8 cellular contexts compared by ENCODE assay signal in the genomic region with DNA sequence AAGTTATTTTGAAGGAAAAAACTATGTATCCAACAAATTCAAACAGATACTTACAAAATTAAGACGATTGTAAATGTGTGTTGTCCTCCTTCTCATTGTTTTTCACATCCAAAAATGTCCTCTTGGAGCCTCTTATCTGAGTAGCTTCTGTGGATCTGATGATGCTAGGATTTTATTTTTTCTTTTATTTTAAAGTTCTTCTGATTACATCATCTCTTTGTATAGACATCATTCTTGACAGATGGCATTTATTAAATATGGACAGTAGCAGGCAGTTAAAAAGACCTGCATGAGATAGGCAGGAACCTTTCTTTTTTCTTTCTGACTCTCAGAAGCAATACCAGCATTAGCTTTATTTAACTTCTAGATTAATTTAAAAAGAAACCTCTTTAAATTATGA. TPM values are rescaled to one million over a fixed set of nuclear protein-coding genes. Genes with fewer than 3 reads are reported as not detected.
DNase-seq lines count a peak whose midpoint lies in the region; ATAC-seq and TF ChIP-seq lines count a peak whose summit lies in the region.

Gene RPA3, minus strand, starts transcription at position 147 of the 400 bp plus-strand sequence. CDS start 78,189 bp downstream, outside the sequence.

- peak; percentile 50 for DNase-seq in NCI-H1105 treated with DMSO at 0.1 percent for 48 hours (lab: John Stamatoyannopoulos, UW)
- no peak for DNase-seq in NCI-H1105 (lab: John Stamatoyannopoulos, UW)
- DNase-seq in T-helper 2 cell treated with Interferon-gamma antibody and Interleukin-4, amounts not matched to agents 5 μg/mL and 100 μg/mL, for 36 hours (ENCODE audit: low spot score): no peak
- no peak for DNase-seq in cardiac muscle cell (ENCODE audit: low read depth in 1 of 2, low spot score in 1 of 2)
- DNase-seq in smooth muscle cell (lab: John Stamatoyannopoulos, UW; ENCODE audit: unreplicated experiment): no peak

- peak within 1 kb of the TSS; percentile 32 for H3K4me2 ChIP-seq in smooth muscle cell

- H3K27me3 Mint-ChIP-seq in T-helper 2 cell treated with Interferon-gamma antibody and Interleukin-4, amounts not matched to agents 5 μg/mL and 100 μg/mL, for 36 hours (ENCODE audit: low read depth): no peaks in the 10 kb centered on the region

- peaks cover 13% of the 10 kb centered on the region for H3K4me1 Mint-ChIP-seq in T-helper 2 cell treated with Interferon-gamma antibody and Interleukin-4, amounts not matched to agents 5 μg/mL and 100 μg/mL, for 36 hours (ENCODE audit: low read depth)

- no peaks in the 10 kb centered on the region for H3K36me3 ChIP-seq in cardiac muscle cell
- H3K36me3 ChIP-seq in smooth muscle cell (ENCODE audit: low read depth): no peaks in the 10 kb centered on the region

- peak within 1 kb of the TSS; percentile 61 for H3K4me3 Mint-ChIP-seq in T-helper 2 cell treated with Interferon-gamma antibody and Interleukin-4, amounts not matched to agents 5 μg/mL and 100 μg/mL, for 36 hours

- H3K4me3 ChIP-seq in cardiac muscle cell (no peak within 1 kb of the TSS), smooth muscle cell (no peak within 1 kb of the TSS)

- H3K27me3 ChIP-seq in cardiac muscle cell: no peaks in the 10 kb centered on the region
- H3K27me3 ChIP-seq in smooth muscle cell (ENCODE audit: low read depth): no peaks in the 10 kb centered on the region

- peaks cover 4% of the 10 kb centered on the region for H3K79me2 ChIP-seq in smooth muscle cell (ENCODE audit: low read depth)

- ATAC-seq in GM18870 (IDR thresholded peaks at IDR 0.05; ENCODE audit: unreplicated experiment) (no peak), GM21390 (IDR thresholded peaks at IDR 0.05; ENCODE audit: unreplicated experiment) (no peak), GM19035 (IDR thresholded peaks at IDR 0.05; ENCODE audit: unreplicated experiment) (no peak)

- peaks cover 10% of the 10 kb centered on the region for H3K36me3 Mint-ChIP-seq in T-helper 2 cell treated with Interferon-gamma antibody and Interleukin-4, amounts not matched to agents 5 μg/mL and 100 μg/mL, for 36 hours (ENCODE audit: low read depth)

- TF ChIP-seq CTCF in cardiac muscle cell (IDR thresholded peaks at IDR 0.05; ENCODE audit: low read depth, low read length): no peak
- TF ChIP-seq CTCF in smooth muscle cell (IDR thresholded peaks at IDR 0.05; ENCODE audit: borderline replicate concordance, insufficient read depth, poor library complexity, severe bottlenecking): no peak

- H2AFZ ChIP-seq in smooth muscle cell (ENCODE audit: low read depth): no peak within 1 kb of the TSS

- H3K27ac Mint-ChIP-seq in T-helper 2 cell treated with Interferon-gamma antibody and Interleukin-4, amounts not matched to agents 5 μg/mL and 100 μg/mL, for 36 hours: peak within 1 kb of the TSS; percentile 68

- no peaks in the 10 kb centered on the region for H4K20me1 ChIP-seq in smooth muscle cell (ENCODE audit: low read depth)

- H3K4me1 ChIP-seq in cardiac muscle cell (ENCODE audit: low read depth) (no peaks in the 10 kb centered on the region), smooth muscle cell (ENCODE audit: low read depth) (no peaks in the 10 kb centered on the region)

- peak within 1 kb of the TSS; percentile 3 for H3K9ac ChIP-seq in smooth muscle cell (ENCODE audit: low read depth)

- H3K27ac ChIP-seq in cardiac muscle cell (no peak within 1 kb of the TSS), smooth muscle cell (ENCODE audit: low read depth) (peak within 1 kb of the TSS; percentile 38)

- 94% methylated on average over 1 of the region's 1 CpG for whole genome bisulfite sequencing in smooth muscle cell (ENCODE audit: low lambda C conversion rate)

- no peaks in the 10 kb centered on the region for H3F3A ChIP-seq in smooth muscle cell (ENCODE audit: low read depth)

- no peaks in the 10 kb centered on the region for H3K9me3 Mint-ChIP-seq in T-helper 2 cell treated with Interferon-gamma antibody and Interleukin-4, amounts not matched to agents 5 μg/mL and 100 μg/mL, for 36 hours

- no peaks in the 10 kb centered on the region for H3K9me3 ChIP-seq in cardiac muscle cell (ENCODE audit: low read depth)
- H3K9me3 ChIP-seq in smooth muscle cell (replicated peaks; ENCODE audit: low read depth): no peaks in the 10 kb centered on the region

RNA-seq across cellular contexts. Expression of gene RPA3, which starts in this region (rescaled TPM):
- total RNA-seq in cardiac muscle cell (16.6 and 25.9 TPM in 2 replicates), smooth muscle cell (27.6 and 37.2 TPM in 2 replicates)
- polyA plus RNA-seq in cardiac muscle cell (75.8 and 87.3 TPM in 2 replicates), smooth muscle cell (63.7 and 75.4 TPM in 2 replicates)
